1 cellular context compared by ENCODE assay signal in the genomic region with DNA sequence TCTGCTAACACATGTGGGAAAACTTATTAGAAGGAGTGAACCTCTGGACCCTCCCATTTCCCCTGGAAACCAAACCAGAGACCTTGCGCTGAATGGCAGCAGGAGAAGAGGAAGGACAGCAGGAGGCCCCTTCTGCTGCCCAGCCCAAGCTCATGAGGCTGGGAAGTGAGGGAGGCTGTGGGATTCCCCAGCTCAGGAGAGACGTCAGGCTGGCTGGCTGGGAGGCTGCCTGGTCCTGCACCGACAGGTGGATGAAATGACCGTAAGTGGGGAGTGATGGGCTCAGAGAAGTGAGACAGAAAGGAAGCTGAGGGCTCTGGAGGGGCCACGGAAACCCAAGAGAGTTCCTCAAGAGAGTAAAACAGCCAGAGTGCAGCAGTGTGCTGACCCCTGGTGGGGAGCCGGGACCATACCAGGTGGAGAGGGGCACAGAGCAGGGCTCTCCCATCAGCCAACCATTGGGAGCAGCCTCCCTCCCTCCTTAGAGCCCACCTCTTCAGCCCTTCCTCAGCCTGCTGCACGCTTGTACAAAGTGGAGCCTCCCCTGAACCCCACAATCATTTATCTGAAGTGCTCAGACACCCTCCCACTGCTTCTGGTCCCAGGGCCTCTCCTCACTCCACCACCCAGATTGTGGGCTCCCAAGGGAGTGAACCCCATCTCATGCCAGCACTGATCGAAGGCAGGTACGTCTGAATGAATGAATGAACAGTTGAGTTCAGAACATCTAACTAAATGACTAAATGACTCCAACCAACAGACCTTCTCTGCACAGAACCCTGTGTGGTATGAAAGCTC.
TF ChIP-seq lines count a peak whose summit lies in the region.

No MANE protein-coding gene starts in this region.

TF ChIP-seq in HepG2, 621 proteins besides CTCF, POLR2A, EP300 and RAD21 (continued from another document):
- TF ChIP-seq, protein P1, sequence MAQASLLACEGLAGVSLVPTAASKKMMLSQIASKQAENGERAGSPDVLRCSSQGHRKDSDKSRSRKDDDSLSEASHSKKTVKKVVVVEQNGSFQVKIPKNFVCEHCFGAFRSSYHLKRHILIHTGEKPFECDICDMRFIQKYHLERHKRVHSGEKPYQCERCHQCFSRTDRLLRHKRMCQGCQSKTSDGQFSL (CRISPR knock-in tag; IDR thresholded peaks at IDR 0.05): no peak
